9 cellular contexts compared by ENCODE assay signal in the genomic region with DNA sequence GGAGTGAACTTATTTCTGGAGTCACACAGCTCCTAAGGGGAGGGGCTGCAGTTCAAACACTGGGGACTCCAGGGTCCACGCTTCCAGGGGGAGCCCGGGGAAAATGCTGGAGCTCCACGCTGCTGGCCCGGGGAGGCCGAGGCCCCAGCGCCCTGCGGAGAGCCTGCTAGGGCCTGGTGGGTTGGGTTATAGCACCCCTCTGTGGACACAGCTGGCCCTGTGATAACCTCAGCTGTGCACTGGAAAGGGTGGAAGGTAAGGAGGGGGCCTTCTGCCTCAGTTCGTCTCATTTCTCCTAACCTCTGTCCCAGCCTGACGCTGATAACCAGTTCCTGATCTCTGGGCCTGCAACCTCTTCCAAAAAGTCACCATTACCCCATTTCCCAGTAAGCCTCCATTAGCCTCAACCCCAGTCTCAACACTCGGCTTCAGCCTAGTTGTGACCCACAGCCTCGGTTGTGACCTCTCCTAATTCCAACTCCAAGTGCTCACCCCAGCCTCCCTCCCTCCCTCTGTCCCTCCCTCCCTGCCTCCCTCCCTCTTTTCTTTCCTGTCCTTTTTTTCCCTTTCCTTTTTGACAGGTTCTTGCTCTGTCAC. TPM values are rescaled to one million over a fixed set of nuclear protein-coding genes. Genes with fewer than 3 reads are reported as not detected.
DNase-seq lines count a peak whose midpoint lies in the region; ATAC-seq and TF ChIP-seq lines count a peak whose summit lies in the region.
"Had no signal": no experiment of that assay in that cellular context is flagged by ENCODE, and none has a peak within 500 bp of the region (broad histone marks: within the 10 kb centered on the region; RNA-seq: fewer than 3 reads in every experiment).

No MANE protein-coding gene starts in this region.

- peak; percentile 30 for DNase-seq in DMS79 treated with DMSO at 0.1 percent for 48 hours (lab: John Stamatoyannopoulos, UW)
- peak; percentile 68 for DNase-seq in WTC11 (ENCODE audit: low spot score)
- DNase-seq in effector CD4-positive, alpha-beta T cell: peak; percentile 36
- peak; percentile 63 for DNase-seq in mesenchymal stem cell
- peak; percentile 70 for DNase-seq in testis

- H2BK5ac ChIP-seq in mesenchymal stem cell (ENCODE audit: low read depth, low read length, poor library complexity, severe bottlenecking): no peak overlapping the region

- H3K14ac ChIP-seq in mesenchymal stem cell (ENCODE audit: low read length in 2 of 2): no peak overlapping the region

- H2BK120ac ChIP-seq in mesenchymal stem cell (ENCODE audit: low read depth, low read length): no peak overlapping the region

- H3K9me3 ChIP-seq in mesenchymal stem cell (ENCODE audit: control insufficient read depth, low read length) (no peaks in the 10 kb centered on the region), testis (no peaks in the 10 kb centered on the region)

- H3K27ac ChIP-seq in mesenchymal stem cell (ENCODE audit: low read length, poor library complexity, severe bottlenecking): no peak overlapping the region
- peak overlapping the region; percentile 29 to 65 for H3K27ac ChIP-seq in testis

- H3K4me1 ChIP-seq in mesenchymal stem cell (ENCODE audit: control insufficient read depth, insufficient read depth, low read depth, low read length) (peaks cover 28% of the 10 kb centered on the region), testis (peaks cover 38% of the 10 kb centered on the region)

- no peak overlapping the region for H2BK12ac ChIP-seq in mesenchymal stem cell (ENCODE audit: low read length in 2 of 2)

- no peak for TF ChIP-seq EP300 in Ishikawa (IDR thresholded peaks at IDR 0.05; ENCODE audit: borderline replicate concordance)

- no peak overlapping the region for H3K4ac ChIP-seq in mesenchymal stem cell (ENCODE audit: low read depth in 1 of 2, low read length in 2 of 2)

- H3K9me3 Mint-ChIP-seq in WTC11: no peaks in the 10 kb centered on the region

- TF ChIP-seq POLR2A in testis (IDR thresholded peaks at IDR 0.05): no peak

- no peak overlapping the region for H4K91ac ChIP-seq in mesenchymal stem cell (ENCODE audit: low read length)

- TF ChIP-seq RAD21 in Ishikawa (IDR thresholded peaks at IDR 0.05; ENCODE audit: low read depth): peak; percentile 85

- H3K27ac Mint-ChIP-seq in WTC11: no peak overlapping the region

- peak; percentile 34 for ATAC-seq in WTC11
- no peak for ATAC-seq in GM21825 (IDR thresholded peaks at IDR 0.05; ENCODE audit: unreplicated experiment)
- ATAC-seq in GM18502 (IDR thresholded peaks at IDR 0.05; ENCODE audit: poor library complexity, unreplicated experiment): no peak

- H4K8ac ChIP-seq in mesenchymal stem cell (ENCODE audit: low read length): no peak overlapping the region

- peak overlapping the region; percentile 79 for H3K9ac ChIP-seq in mesenchymal stem cell (ENCODE audit: low read length)

- H3K4me3 Mint-ChIP-seq in WTC11: no peak overlapping the region

- TF ChIP-seq CTCF in WTC11 (IDR thresholded peaks at IDR 0.05) (0 out of 2 replicates have a peak, but pooled peaks have one; percentile 16), testis (IDR thresholded peaks at IDR 0.05) (peak; percentile 29 to 62 (median 51))

- H3K79me1 ChIP-seq in mesenchymal stem cell (replicated peaks; ENCODE audit: low read length, poor library complexity, severe bottlenecking): peaks cover 39% of the 10 kb centered on the region

- no peak overlapping the region for H2BK15ac ChIP-seq in mesenchymal stem cell (ENCODE audit: low read depth, poor library complexity, severe bottlenecking)

- CTCF ChIA-PET in WTC11 (lab: Charles Lee): interaction anchor here (0.5 to 2.3 kb wide), 55 partner anchors 8 to 410 kb away, joined by 3 to 23 read pairs (median 4); a partner anchor contains a TSS

- POLR2A ChIA-PET in WTC11 (lab: Charles Lee): interaction anchor here (0.6 to 1.0 kb wide), 3 partner anchors 11 to 164 kb away, joined by 3 read pairs; no protein-coding TSS in a partner anchor

- no peak overlapping the region for H2AK5ac ChIP-seq in mesenchymal stem cell (ENCODE audit: low read length, severe bottlenecking)

- peak overlapping the region; percentile 33 for H3K4me2 ChIP-seq in mesenchymal stem cell (ENCODE audit: low read length, poor library complexity, severe bottlenecking)

- intact Hi-C loops in testis (cut with DNase I; ENCODE audit: low total_unique reads): no loop called here

- WGBS in mesenchymal stem cell: 25% methylated on average over 11 of the region's 11 CpGs
- 23 to 42% methylated on average over 8 to 11 of the region's 11 CpGs for WGBS in testis, 2 donors

- H3K18ac ChIP-seq in mesenchymal stem cell (ENCODE audit: low read depth in 1 of 2, low read length in 2 of 2): no peak overlapping the region

- H3K23ac ChIP-seq in mesenchymal stem cell (ENCODE audit: low read length in 2 of 2): no peak overlapping the region

- H3K27me3 Mint-ChIP-seq in WTC11 (ENCODE audit: low read depth): peaks cover 7% of the 10 kb centered on the region

- peaks cover 13% of the 10 kb centered on the region for H3K4me1 Mint-ChIP-seq in WTC11

- no peaks in the 10 kb centered on the region for H3K36me3 Mint-ChIP-seq in WTC11

- H3K27me3 ChIP-seq in mesenchymal stem cell (ENCODE audit: control insufficient read depth in 1 of 2, insufficient read depth in 1 of 2, low read length in 2 of 2) (no peaks in the 10 kb centered on the region), testis (no peaks in the 10 kb centered on the region)

- peaks cover 24 to 26% of the 10 kb centered on the region in 2 experiments for H3K36me3 ChIP-seq in mesenchymal stem cell (ENCODE audit: control insufficient read depth in 1 of 2, insufficient read depth in 2 of 2, low read depth in 1 of 2, low read length in 2 of 2)
- H3K36me3 ChIP-seq in testis (ENCODE audit: low read depth, missing control alignments): no peaks in the 10 kb centered on the region

- peak overlapping the region in 1 of 2 experiments; percentile 36 for H3K4me3 ChIP-seq in mesenchymal stem cell (ENCODE audit: insufficient read depth in 1 of 2, low read depth in 1 of 2, low read length in 2 of 2)
- H3K4me3 ChIP-seq in testis: no peak overlapping the region

- no peak overlapping the region for H2AFZ ChIP-seq in mesenchymal stem cell (ENCODE audit: low read depth, low read length)

TF ChIP-seq in Ishikawa, 13 proteins besides CTCF, POLR2A, EP300 and RAD21:
- no peak for TF ChIP-seq CREB1 (IDR thresholded peaks at IDR 0.05; ENCODE audit: low read depth)
- TF ChIP-seq CEBPB (IDR thresholded peaks at IDR 0.05): no peak
- TF ChIP-seq TAF1 (IDR thresholded peaks at IDR 0.05; ENCODE audit: low read depth): no peak
- no peak for TF ChIP-seq NFIC (IDR thresholded peaks at IDR 0.05)
- no peak for TF ChIP-seq EGR1 (IDR thresholded peaks at IDR 0.05)
- TF ChIP-seq ZBTB7A (IDR thresholded peaks at IDR 0.05; ENCODE audit: low read depth): no peak
- no peak for TF ChIP-seq YY1 (IDR thresholded peaks at IDR 0.05; ENCODE audit: low read depth)
- no peak for TF ChIP-seq FOXM1 (IDR thresholded peaks at IDR 0.05; ENCODE audit: borderline replicate concordance, low read depth)

TF ChIP-seq in WTC11, 78 proteins besides CTCF, POLR2A, EP300 and RAD21:
- TF ChIP-seq ZNF423 (CRISPR knock-in tag; IDR thresholded peaks at IDR 0.05): 0 out of 2 replicates have a peak, but pooled peaks have one; percentile 39
- no peak for TF ChIP-seq TCF7 (CRISPR knock-in tag; IDR thresholded peaks at IDR 0.05; ENCODE audit: low read depth)

RNA-seq across cellular contexts. Expression of a gene that starts 7.1 kb away (rescaled TPM):
- total RNA-seq in WTC11 (2021) (8.8 to 17.1 TPM (median 10.2 TPM) in 3 replicates), testis (10 to 100 TPM; 44.3 to 73.3 TPM)
- polyA plus RNA-seq in mesenchymal stem cell (2013, experiment 1 of 2): 59.5 TPM
- polyA plus RNA-seq in mesenchymal stem cell (2013, experiment 2 of 2): 63.3 TPM
- 141 TPM for polyA plus RNA-seq in testis (ENCODE audit: insufficient read depth, low read depth, low replicate concordance)

RNA-seq across cellular contexts. Expression of a gene that starts 13.4 kb away (rescaled TPM):
- total RNA-seq in WTC11 (2021) (0.71 to 1.2 TPM (median 0.90 TPM) in 3 replicates), testis (under 1 TPM; 0.55 to 0.68 TPM)
- polyA plus RNA-seq in mesenchymal stem cell (2013, experiment 1 of 2): not detected
- polyA plus RNA-seq in mesenchymal stem cell (2013, experiment 2 of 2): not detected
- 0.21 TPM for polyA plus RNA-seq in testis (ENCODE audit: insufficient read depth, low read depth, low replicate concordance)
- total RNA-seq: T-helper 1 cell treated with Interleukin-12 subunit alpha and Interleukin-12 subunit beta and Interleukin-4 antibody, amounts not matched to agents 30 ng/mL and 1 ng/mL, for 36 hours had no signal
